Comparison of ENCODE assay signal across 9 cellular contexts in genomic region chr7:83655951-83656556, GRCh38. TPM values are rescaled to one million over a fixed set of nuclear protein-coding genes. Genes with fewer than 3 reads are reported as not detected.
DNase-seq lines count a peak whose midpoint lies in the region; ATAC-seq, FAIRE-seq and TF ChIP-seq lines count a peak whose summit lies in the region.
"Had no signal": no experiment of that assay in that cellular context is flagged by ENCODE, and none has a peak within 500 bp of the region (broad histone marks: within the 10 kb centered on the region; RNA-seq: fewer than 3 reads in every experiment).

No MANE protein-coding gene starts in this region.

- peak; percentile 26 for DNase-seq in DMS153 treated with DMSO at 0.1 percent for 48 hours (lab: John Stamatoyannopoulos, UW; ENCODE audit: unreplicated experiment)
- DNase-seq in HT-29 (ENCODE audit: low spot score), result peak; percentile 78
- peak; percentile 4 for DNase-seq in RPMI7951 (ENCODE audit: low read depth)
- peak; percentile 68 for DNase-seq in fibroblast of mammary gland (ENCODE audit: low read depth)
- peak; percentile 20 for DNase-seq in small intestine
- DNase-seq in CD1c-positive myeloid dendritic cell (ENCODE audit: extremely low spot score), result no peak
- DNase-seq in activated T-helper 2 cell treated with anti-CD3 and anti-CD28 coated beads, Interferon-gamma antibody, Interleukin-2, Interleukin-4, amounts not matched to agents 10 μg/mL and 5 μg/mL and 100 μg/mL, durations not matched to agents 14 hours and 24 hours and 36 hours (ENCODE audit: low spot score), result no peak

- intact Hi-C loops in activated T-helper 2 cell treated with anti-CD3 and anti-CD28 coated beads, Interferon-gamma antibody, Interleukin-2, Interleukin-4, amounts not matched to agents 10 μg/mL and 5 μg/mL and 100 μg/mL, durations not matched to agents 14 hours and 24 hours and 36 hours (cut with micrococcal nuclease), result loop anchor here (5.0 kb wide), 1 partner anchor 244 kb away; no protein-coding TSS in a partner anchor

- no peaks in the 10 kb centered on the region for H3K36me3 ChIP-seq in small intestine (ENCODE audit: control insufficient read depth in 2 of 2, insufficient read depth in 2 of 2, low read length in 2 of 2)

- H3K4me3 Mint-ChIP-seq in activated T-helper 2 cell treated with anti-CD3 and anti-CD28 coated beads, Interferon-gamma antibody, Interleukin-2, Interleukin-4, amounts not matched to agents 10 μg/mL and 5 μg/mL and 100 μg/mL, durations not matched to agents 14 hours and 24 hours and 36 hours (ENCODE audit: low read depth), result no peak overlapping the region

- no peak overlapping the region for H3K27ac Mint-ChIP-seq in activated T-helper 2 cell treated with anti-CD3 and anti-CD28 coated beads, Interferon-gamma antibody, Interleukin-2, Interleukin-4, amounts not matched to agents 10 μg/mL and 5 μg/mL and 100 μg/mL, durations not matched to agents 14 hours and 24 hours and 36 hours

- H3K4me3 ChIP-seq in fibroblast of mammary gland (ENCODE audit: control insufficient read depth, low read depth, low read length) (no peak overlapping the region), small intestine (ENCODE audit: low read depth in 1 of 2, low read length in 2 of 2) (no peak overlapping the region)

- H3K27me3 ChIP-seq in small intestine (ENCODE audit: control insufficient read depth in 2 of 2, insufficient read depth in 2 of 2, low read length in 2 of 2), result no peaks in the 10 kb centered on the region

- FAIRE-seq in small intestine (lab: Jason Lieb, UNC), result no peak

- H3K9me3 Mint-ChIP-seq in activated T-helper 2 cell treated with anti-CD3 and anti-CD28 coated beads, Interferon-gamma antibody, Interleukin-2, Interleukin-4, amounts not matched to agents 10 μg/mL and 5 μg/mL and 100 μg/mL, durations not matched to agents 14 hours and 24 hours and 36 hours, result no peaks in the 10 kb centered on the region

- WGBS in small intestine, 3 donors, result 5 to 18% (median 18%) methylated on average over 2 of the region's 2 CpGs

- no peaks in the 10 kb centered on the region for H3K27me3 Mint-ChIP-seq in activated T-helper 2 cell treated with anti-CD3 and anti-CD28 coated beads, Interferon-gamma antibody, Interleukin-2, Interleukin-4, amounts not matched to agents 10 μg/mL and 5 μg/mL and 100 μg/mL, durations not matched to agents 14 hours and 24 hours and 36 hours (ENCODE audit: low read depth)

- H3K9me3 ChIP-seq in small intestine (ENCODE audit: control insufficient read depth, low read depth), result no peaks in the 10 kb centered on the region

- no peaks in the 10 kb centered on the region for H3K4me1 ChIP-seq in small intestine (ENCODE audit: control insufficient read depth in 2 of 2, insufficient read depth in 1 of 2, low read depth in 1 of 2, low read length in 1 of 2)

- no peaks in the 10 kb centered on the region for H3K36me3 Mint-ChIP-seq in activated T-helper 2 cell treated with anti-CD3 and anti-CD28 coated beads, Interferon-gamma antibody, Interleukin-2, Interleukin-4, amounts not matched to agents 10 μg/mL and 5 μg/mL and 100 μg/mL, durations not matched to agents 14 hours and 24 hours and 36 hours (ENCODE audit: low read depth)

- peak; percentile 95 for TF ChIP-seq CTCF in fibroblast of mammary gland (conservative IDR thresholded peaks at IDR 0.05; ENCODE audit: control insufficient read depth, insufficient read depth, low read depth, low read length)

- no peak overlapping the region for H3K27ac ChIP-seq in small intestine (ENCODE audit: low read depth in 1 of 2, low read length in 1 of 2)

- no peaks in the 10 kb centered on the region for H3K4me1 Mint-ChIP-seq in activated T-helper 2 cell treated with anti-CD3 and anti-CD28 coated beads, Interferon-gamma antibody, Interleukin-2, Interleukin-4, amounts not matched to agents 10 μg/mL and 5 μg/mL and 100 μg/mL, durations not matched to agents 14 hours and 24 hours and 36 hours (ENCODE audit: low read depth)

- ATAC-seq in GM19467 (IDR thresholded peaks at IDR 0.05; ENCODE audit: unreplicated experiment), result peak; percentile 72

RNA-seq across cellular contexts. Expression of gene SEMA3E, which starts 7.1 kb away (rescaled TPM):
- total RNA-seq in HT-29 (2014; rRNA removed; shearing (Covaris generic)), result 5.6 and 5.7 TPM in 2 replicates
- total RNA-seq in RPMI7951 (2014; rRNA removed; shearing (Covaris generic)), result under 0.01 and 0.29 TPM in 2 replicates
- 1 to 10 TPM in 1 of 3 donors, under 1 TPM in 1, not detected in 1; under 0.01 to 1.2 TPM for polyA plus RNA-seq in small intestine
- total RNA-seq in activated T-helper 2 cell treated with anti-CD3 and anti-CD28 coated beads, Interferon-gamma antibody, Interleukin-2, Interleukin-4, amounts not matched to agents 10 μg/mL and 5 μg/mL and 100 μg/mL, durations not matched to agents 14 hours and 24 hours and 36 hours, result not detected in 2 replicates
- total RNA-seq: T-helper 1 cell treated with Interleukin-12 subunit alpha and Interleukin-12 subunit beta and Interleukin-4 antibody, amounts not matched to agents 30 ng/mL and 1 ng/mL, for 36 hours had no signal

Comparison
In these comparisons a context has a peak if more than half of its experiments do, and no peak if none do; other contexts are left out.
1. DNase-seq: peak in DMS153 treated with DMSO at 0.1 percent for 48 hours (single experiment), HT-29 (single experiment), RPMI7951 (single experiment), fibroblast of mammary gland (single experiment) and small intestine (single experiment); none in CD1c-positive myeloid dendritic cell (single experiment) and activated T-helper 2 cell treated with anti-CD3 and anti-CD28 coated beads, Interferon-gamma antibody, Interleukin-2, Interleukin-4, amounts not matched to agents 10 μg/mL and 5 μg/mL and 100 μg/mL, durations not matched to agents 14 hours and 24 hours and 36 hours (single experiment).